8 cellular contexts compared by ENCODE assay signal in genomic region chr20:57388953-57389694, GRCh38. TPM values are rescaled to one million over a fixed set of nuclear protein-coding genes. Genes with fewer than 3 reads are reported as not detected.
DNase-seq lines count a peak whose midpoint lies in the region; ATAC-seq and TF ChIP-seq lines count a peak whose summit lies in the region.

No MANE protein-coding gene starts in this region.

- no peaks in the 10 kb centered on the region for H3K27me3 ChIP-seq in lower lobe of right lung (ENCODE audit: low read depth)

- peaks cover 38% of the 10 kb centered on the region for H3K36me3 Mint-ChIP-seq in stimulated activated effector memory CD8-positive, alpha-beta T cell treated with anti-CD3 and anti-CD28 coated beads, Interleukin-12 subunit alpha, Interleukin-12 subunit beta, amount 100 ng/mL, for 72 hours

- peak overlapping the region; percentile 91 for H3K4me3 Mint-ChIP-seq in stimulated activated effector memory CD8-positive, alpha-beta T cell treated with anti-CD3 and anti-CD28 coated beads, Interleukin-12 subunit alpha, Interleukin-12 subunit beta, amount 100 ng/mL, for 72 hours

- peaks cover 48% of the 10 kb centered on the region for H3K4me1 ChIP-seq in lower lobe of right lung

- peaks cover 3% of the 10 kb centered on the region for H3K36me3 ChIP-seq in lower lobe of right lung

- intact Hi-C loops in lower lobe of right lung (cut with DNase I) = no loop called here

- ATAC-seq in lower lobe of right lung = peak; percentile 88 to 92
- ATAC-seq in stimulated activated effector memory CD8-positive, alpha-beta T cell treated with anti-CD3 and anti-CD28 coated beads, Interleukin-12 subunit alpha, Interleukin-12 subunit beta, amount 100 ng/mL, for 72 hours = peak; percentile 52

- H3K4me1 Mint-ChIP-seq in stimulated activated effector memory CD8-positive, alpha-beta T cell treated with anti-CD3 and anti-CD28 coated beads, Interleukin-12 subunit alpha, Interleukin-12 subunit beta, amount 100 ng/mL, for 72 hours = peaks cover 33% of the 10 kb centered on the region

- peak; percentile 28 for TF ChIP-seq CTCF in lower lobe of right lung (IDR thresholded peaks at IDR 0.05)

- H3K9me3 ChIP-seq in lower lobe of right lung = no peaks in the 10 kb centered on the region

- peak; percentile 28 to 31 for DNase-seq in activated CD8-positive, alpha-beta memory T cell treated with anti-CD3 and anti-CD28 coated beads for 4 hours (ENCODE audit: low read depth in 2 of 2)
- DNase-seq in activated CD8-positive, alpha-beta memory T cell treated with anti-CD3 and anti-CD28 coated beads for 24 hours = no peak
- DNase-seq in M059J (ENCODE audit: low read depth) (peak; percentile 82), lower lobe of right lung (peak; percentile 90), NCI-H524 (lab: John Stamatoyannopoulos, UW) (no peak)
- peak; percentile 72 for DNase-seq in activated CD4-positive, alpha-beta T cell treated with anti-CD3 and anti-CD28 coated beads for 48 hours
- DNase-seq in effector CD8-positive, alpha-beta T cell (lab: John Stamatoyannopoulos, UW) = peak; percentile 34
- peak; percentile 46 to 83 for DNase-seq in stimulated activated effector memory CD8-positive, alpha-beta T cell treated with anti-CD3 and anti-CD28 coated beads, Interleukin-12 subunit alpha, Interleukin-12 subunit beta, amount 100 ng/mL, for 72 hours (ENCODE audit: low spot score in 2 of 2)

- peak overlapping the region; percentile 72 for H3K27ac ChIP-seq in lower lobe of right lung

- H3K9me3 Mint-ChIP-seq in stimulated activated effector memory CD8-positive, alpha-beta T cell treated with anti-CD3 and anti-CD28 coated beads, Interleukin-12 subunit alpha, Interleukin-12 subunit beta, amount 100 ng/mL, for 72 hours = no peaks in the 10 kb centered on the region

- H3K4me3 ChIP-seq in lower lobe of right lung = peak overlapping the region; percentile 49

- peak overlapping the region; percentile 94 for H3K27ac Mint-ChIP-seq in stimulated activated effector memory CD8-positive, alpha-beta T cell treated with anti-CD3 and anti-CD28 coated beads, Interleukin-12 subunit alpha, Interleukin-12 subunit beta, amount 100 ng/mL, for 72 hours

RNA-seq across cellular contexts. Expression of gene RBM38, which starts 2.1 kb away (rescaled TPM):
- 14.0 and 16.1 TPM in 2 replicates for total RNA-seq in M059J (2014; rRNA removed; shearing (Covaris generic))
- total RNA-seq in lower lobe of right lung = 15.5 TPM

RNA-seq across cellular contexts. Expression of gene RAE1, which starts 38.1 kb away (rescaled TPM):
- 69.8 and 94.2 TPM in 2 replicates for total RNA-seq in M059J (2014; rRNA removed; shearing (Covaris generic))
- 20.6 TPM for total RNA-seq in lower lobe of right lung

RNA-seq across cellular contexts. Expression of gene SPO11, which starts 59.5 kb away (rescaled TPM):
- total RNA-seq in M059J (2014; rRNA removed; shearing (Covaris generic)) = not detected in 2 replicates
- not detected for total RNA-seq in lower lobe of right lung

Comparison
In these comparisons a context has a peak if more than half of its experiments do, and no peak if none do; other contexts are left out.
1. DNase-seq: peak in activated CD8-positive, alpha-beta memory T cell treated with anti-CD3 and anti-CD28 coated beads for 4 hours (2 of 2), M059J (single experiment), activated CD4-positive, alpha-beta T cell treated with anti-CD3 and anti-CD28 coated beads for 48 hours (single experiment), effector CD8-positive, alpha-beta T cell (single experiment), lower lobe of right lung (single experiment) and stimulated activated effector memory CD8-positive, alpha-beta T cell treated with anti-CD3 and anti-CD28 coated beads, Interleukin-12 subunit alpha, Interleukin-12 subunit beta, amount 100 ng/mL, for 72 hours (2 of 2); none in activated CD8-positive, alpha-beta memory T cell treated with anti-CD3 and anti-CD28 coated beads for 24 hours (single experiment) and NCI-H524 (0 of 2).